Comparison of ENCODE assay signal across 23 cellular contexts in genomic region chrX:68848189-68848940, GRCh38. TPM values are rescaled to one million over a fixed set of nuclear protein-coding genes. Genes with fewer than 3 reads are reported as not detected.
DNase-seq lines count a peak whose midpoint lies in the region; ATAC-seq, FAIRE-seq and TF ChIP-seq lines count a peak whose summit lies in the region.
"Had no signal": no experiment of that assay in that cellular context is flagged by ENCODE, and none has a peak within 500 bp of the region (broad histone marks: within the 10 kb centered on the region; RNA-seq: fewer than 3 reads in every experiment).

No MANE protein-coding gene starts in this region.

- H2AFZ ChIP-seq in astrocyte (ENCODE audit: low read depth, low read length) (no peak overlapping the region), keratinocyte (ENCODE audit: control insufficient read depth, low read length) (no peak overlapping the region), neural progenitor cell (replicated peaks) (no peak overlapping the region)

- no peak overlapping the region for H3K27ac Mint-ChIP-seq in astrocyte (ENCODE audit: unreplicated experiment)
- peak overlapping the region; percentile 9 for H3K27ac Mint-ChIP-seq in neural progenitor cell

- H3K4me3 ChIP-seq in astrocyte (ENCODE audit: insufficient read depth, low read depth, low read length): no peak overlapping the region
- no peak overlapping the region for H3K4me3 ChIP-seq in keratinocyte (ENCODE audit: control insufficient read depth in 2 of 3, extremely low read depth in 1 of 3, insufficient read depth in 2 of 3, low read depth in 1 of 3, low read length in 3 of 3)
- H3K4me3 ChIP-seq in neural progenitor cell: no peak overlapping the region
- no peak overlapping the region for H3K4me3 ChIP-seq in transverse colon
- no peak overlapping the region for H3K4me3 ChIP-seq in esophagus muscularis mucosa
- H3K4me3 ChIP-seq in tibial artery: no peak overlapping the region
- H3K4me3 ChIP-seq: SJSA1 had no signal

- peak; percentile 64 for FAIRE-seq in astrocyte (lab: Jason Lieb, UNC)
- peak; percentile 5 for FAIRE-seq in keratinocyte (lab: Jason Lieb, UNC)
- FAIRE-seq: GM12891, H54, HepG2 had no signal

- peaks cover 7% of the 10 kb centered on the region for H3F3A ChIP-seq in neural progenitor cell (ENCODE audit: low read depth)

- dilution Hi-C loops in keratinocyte (cut with MboI; ENCODE audit: extremely low pct_ligation_motif_present, low sequenced_read_pairs): no loop called here

- H3K36me3 Mint-ChIP-seq in astrocyte (ENCODE audit: low read depth, unreplicated experiment) (no peaks in the 10 kb centered on the region), neural progenitor cell (no peaks in the 10 kb centered on the region)

- TF ChIP-seq POLR2A in transverse colon (IDR thresholded peaks at IDR 0.05) (no peak), esophagus muscularis mucosa (IDR thresholded peaks at IDR 0.05; ENCODE audit: low read depth) (no peak)

- H3K9me3 ChIP-seq in astrocyte (ENCODE audit: insufficient read depth, low read depth, low read length) (no peaks in the 10 kb centered on the region), keratinocyte (ENCODE audit: control insufficient read depth, low read depth, low read length) (no peaks in the 10 kb centered on the region), neural progenitor cell (ENCODE audit: low read depth) (no peaks in the 10 kb centered on the region), transverse colon (no peaks in the 10 kb centered on the region), esophagus muscularis mucosa (no peaks in the 10 kb centered on the region), tibial artery (no peaks in the 10 kb centered on the region)
- H3K9me3 ChIP-seq: SJSA1 had no signal

- no peak overlapping the region for H3K9ac ChIP-seq in astrocyte (ENCODE audit: low read length)
- no peak overlapping the region for H3K9ac ChIP-seq in keratinocyte (ENCODE audit: control insufficient read depth, extremely low read depth, insufficient read depth, low read length)
- no peak overlapping the region for H3K9ac ChIP-seq in neural progenitor cell

- 61% methylated on average over 8 of the region's 8 CpGs; no CpG with 5 or more reads in 1 of the 2 donors for WGBS in transverse colon (ENCODE audit: low coverage in 1 of 2), 2 donors
- 75% methylated on average over 8 of the region's 8 CpGs for WGBS in esophagus muscularis mucosa

- no peak overlapping the region for H3K4me2 ChIP-seq in astrocyte (ENCODE audit: low read length)
- H3K4me2 ChIP-seq in keratinocyte (ENCODE audit: control insufficient read depth, extremely low read depth, insufficient read depth, low read depth, low read length): no peak overlapping the region
- no peak overlapping the region for H3K4me2 ChIP-seq in neural progenitor cell

- TF ChIP-seq CTCF in astrocyte (IDR thresholded peaks at IDR 0.05; ENCODE audit: insufficient read depth, low read depth, low read length) (no peak), keratinocyte (optimal IDR thresholded peaks at IDR 0.05 in 1 of 3, IDR thresholded peaks at IDR 0.05 in 1 of 3, conservative IDR thresholded peaks at IDR 0.05 in 1 of 3; ENCODE audit: extremely low read depth in 1 of 3, insufficient read depth in 2 of 3, low read length in 3 of 3) (no peak), neural progenitor cell (IDR thresholded peaks at IDR 0.05) (no peak), transverse colon (IDR thresholded peaks at IDR 0.05) (no peak), esophagus muscularis mucosa (IDR thresholded peaks at IDR 0.05) (no peak), tibial artery (IDR thresholded peaks at IDR 0.05) (no peak)

- in situ Hi-C loops in transverse colon (cut with MboI; ENCODE audit: low pct_ligation_motif_present in 1 of 4, low pct_unique_long_range_greater_than_20kb in 1 of 4, low sequenced_read_pairs in 3 of 4): no loop called here

- no peaks in the 10 kb centered on the region for H3K9me1 ChIP-seq in keratinocyte (ENCODE audit: control insufficient read depth, extremely low read depth, insufficient read depth, low read length)

- no peak for DNase-seq in astrocyte (ENCODE audit: low read depth)
- no peak for DNase-seq in keratinocyte (ENCODE audit: low read depth, low spot score)
- DNase-seq in neural progenitor cell (ENCODE audit: low spot score): no peak
- peak; percentile 47 for DNase-seq in transverse colon
- no peak for DNase-seq in esophagus muscularis mucosa (ENCODE audit: extremely low spot score)
- no peak for DNase-seq in tibial artery
- DNase-seq: Calu3, DMS79 treated with DMSO at 0.1 percent for 48 hours, GF-D8, Kasumi-1, NCI-H1092 treated with DMSO at 0.1 percent for 48 hours, NCI-H1436, NCI-H187 treated with DMSO at 0.1 percent for 48 hours, NCI-H446, NCI-H526, NCI-H82, Right ventricle myocardium superior, RPMI8226 had no signal

- ATAC-seq in HG03565 (IDR thresholded peaks at IDR 0.05; ENCODE audit: unreplicated experiment): no peak
- ATAC-seq: HepG2 had no signal

- H3K4me1 ChIP-seq in astrocyte (ENCODE audit: insufficient read depth, low read length): peaks cover 4% of the 10 kb centered on the region
- peaks cover 16% of the 10 kb centered on the region for H3K4me1 ChIP-seq in keratinocyte (ENCODE audit: control insufficient read depth, extremely low read depth, insufficient read depth, low read length)
- H3K4me1 ChIP-seq in neural progenitor cell: peaks cover 4% of the 10 kb centered on the region
- H3K4me1 ChIP-seq in transverse colon: peaks cover 0 to 12% (median 7%) of the 10 kb centered on the region in 4 donors
- H3K4me1 ChIP-seq in esophagus muscularis mucosa: peaks cover 0 to 10% (median 6%) of the 10 kb centered on the region in 4 donors
- peaks cover 0 to 9% (median 6%) of the 10 kb centered on the region in 4 donors for H3K4me1 ChIP-seq in tibial artery
- H3K4me1 ChIP-seq: SJSA1 had no signal

- H3K79me2 ChIP-seq in astrocyte (ENCODE audit: insufficient read depth, low read length) (no peaks in the 10 kb centered on the region), keratinocyte (ENCODE audit: control insufficient read depth, insufficient read depth, low read length) (no peaks in the 10 kb centered on the region), neural progenitor cell (ENCODE audit: low read depth) (no peaks in the 10 kb centered on the region)

- H3K9me3 Mint-ChIP-seq in astrocyte (ENCODE audit: unreplicated experiment): no peaks in the 10 kb centered on the region
- peaks cover 5% of the 10 kb centered on the region for H3K9me3 Mint-ChIP-seq in neural progenitor cell

- H3K27me3 ChIP-seq in astrocyte (ENCODE audit: insufficient read depth, low read length): no peaks in the 10 kb centered on the region
- no peaks in the 10 kb centered on the region for H3K27me3 ChIP-seq in keratinocyte (ENCODE audit: control insufficient read depth, extremely low read depth, insufficient read depth, low read length)
- H3K27me3 ChIP-seq in neural progenitor cell: no peaks in the 10 kb centered on the region
- H3K27me3 ChIP-seq in transverse colon: no peaks in the 10 kb centered on the region
- no peaks in the 10 kb centered on the region for H3K27me3 ChIP-seq in esophagus muscularis mucosa
- no peaks in the 10 kb centered on the region for H3K27me3 ChIP-seq in tibial artery
- H3K27me3 ChIP-seq: SJSA1 had no signal

- H3K4me1 Mint-ChIP-seq in astrocyte (ENCODE audit: low read depth, unreplicated experiment) (peaks cover 5% of the 10 kb centered on the region), neural progenitor cell (peaks cover 58% of the 10 kb centered on the region)

- no peak overlapping the region for H3K4me3 Mint-ChIP-seq in astrocyte (ENCODE audit: unreplicated experiment)
- no peak overlapping the region for H3K4me3 Mint-ChIP-seq in neural progenitor cell

- H3K27ac ChIP-seq in astrocyte (ENCODE audit: low read depth, low read length) (no peak overlapping the region), keratinocyte (ENCODE audit: control insufficient read depth, insufficient read depth, low read length) (no peak overlapping the region), neural progenitor cell (no peak overlapping the region), transverse colon (peak overlapping the region; percentile 64 to 77 (median 68)), esophagus muscularis mucosa (replicated peaks in 1 of 4) (no peak overlapping the region), tibial artery (no peak overlapping the region)
- H3K27ac ChIP-seq: SJSA1 had no signal

- intact Hi-C loops in transverse colon (cut with DNase I; ENCODE audit: low total_unique reads): no loop called here
- intact Hi-C loops in esophagus muscularis mucosa (cut with DNase I): no loop called here
- intact Hi-C loops in tibial artery (cut with DNase I; ENCODE audit: low total_unique reads): no loop called here

- H3K36me3 ChIP-seq in astrocyte (ENCODE audit: insufficient read depth, low read length): no peaks in the 10 kb centered on the region
- H3K36me3 ChIP-seq in keratinocyte (ENCODE audit: control insufficient read depth in 2 of 2, extremely low read depth in 1 of 2, insufficient read depth in 2 of 2, low read length in 2 of 2): peaks cover 1 to 10% of the 10 kb centered on the region in 2 experiments
- H3K36me3 ChIP-seq in neural progenitor cell: no peaks in the 10 kb centered on the region
- no peaks in the 10 kb centered on the region for H3K36me3 ChIP-seq in transverse colon
- peaks cover 0 to 10% (median 0%) of the 10 kb centered on the region in 4 donors for H3K36me3 ChIP-seq in esophagus muscularis mucosa
- no peaks in the 10 kb centered on the region for H3K36me3 ChIP-seq in tibial artery
- H3K36me3 ChIP-seq: SJSA1 had no signal

- H4K20me1 ChIP-seq in astrocyte (ENCODE audit: insufficient read depth, low read length): peaks cover 4% of the 10 kb centered on the region
- H4K20me1 ChIP-seq in keratinocyte (ENCODE audit: control insufficient read depth, extremely low read depth, insufficient read depth, low read length): no peaks in the 10 kb centered on the region
- H4K20me1 ChIP-seq in neural progenitor cell (ENCODE audit: low read depth): peaks cover 13% of the 10 kb centered on the region

- H3K27me3 Mint-ChIP-seq in astrocyte (ENCODE audit: low read depth, unreplicated experiment) (peaks cover 6% of the 10 kb centered on the region), neural progenitor cell (ENCODE audit: insufficient read depth, low read depth) (no peaks in the 10 kb centered on the region)

- TF ChIP-seq EP300 in transverse colon (IDR thresholded peaks at IDR 0.05; ENCODE audit: low read depth) (no peak), esophagus muscularis mucosa (IDR thresholded peaks at IDR 0.05) (no peak)

RNA-seq across cellular contexts. Expression of gene EFNB1, which starts 19.5 kb away (rescaled TPM):
- total RNA-seq in astrocyte (23.0 and 23.3 TPM in 2 replicates), neural progenitor cell (ENCODE audit: low replicate concordance) (25.4 and 57.1 TPM in 2 replicates), transverse colon (10 to 100 TPM; 54.1 to 85.3 (median 69.0) TPM), esophagus muscularis mucosa (10 to 100 TPM; 16.2 to 37.3 (median 23.9) TPM)
- polyA plus RNA-seq in keratinocyte: 90.3 to 137 TPM (median 120 TPM) in 3 replicates
- polyA plus RNA-seq in keratinocyte (2011; ENCODE audit: low read depth): 35.3 TPM
- polyA plus RNA-seq in keratinocyte (2011; cell fraction: cytosol; rRNA removed): 46.6 and 79.5 TPM in 2 replicates
- 147 and 197 TPM in 2 replicates for polyA plus RNA-seq in keratinocyte (2011; cell fraction: nucleus; rRNA removed)
- 59.0 and 122 TPM in 2 replicates for polyA plus RNA-seq in keratinocyte (2012; ENCODE audit: low replicate concordance)
- polyA minus RNA-seq in keratinocyte: 86.4 to 129 TPM (median 110 TPM) in 3 replicates
- 140 TPM for polyA minus RNA-seq in keratinocyte (2011; cell fraction: cytosol; rRNA and poly(A)+ RNA removed)
- polyA minus RNA-seq in keratinocyte (2011; cell fraction: nucleus; rRNA and poly(A)+ RNA removed): 173 and 187 TPM in 2 replicates

Comparison
In these comparisons a context has a peak if more than half of its experiments do, and no peak if none do; other contexts are left out.
1. H3K27ac ChIP-seq: peak in transverse colon (4 of 4); none in astrocyte (single experiment), keratinocyte (single experiment), neural progenitor cell (single experiment), esophagus muscularis mucosa (0 of 4) and tibial artery (0 of 2).